Comparison of ENCODE assay signal across 24 cellular contexts in genomic region chr1:104322131-104322530, GRCh38.
DNase-seq lines count a peak whose midpoint lies in the region; ATAC-seq and TF ChIP-seq lines count a peak whose summit lies in the region.
"Had no signal": no experiment of that assay in that cellular context is flagged by ENCODE, and none has a peak within 500 bp of the region (broad histone marks: within the 10 kb centered on the region; RNA-seq: fewer than 3 reads in every experiment).

No MANE protein-coding gene starts in this region.

- WGBS in mammary epithelial cell (ENCODE audit: low coverage, missing lambda C conversion rate) = 42% methylated on average over 2 of the region's 2 CpGs
- 82% methylated on average over 2 of the region's 2 CpGs for WGBS in esophagus muscularis mucosa

- DNase-seq in MCF 10A (ENCODE audit: unreplicated experiment) (peak; percentile 53), mammary epithelial cell (no peak), fibroblast of gingiva (ENCODE audit: low read depth) (peak; percentile 75), esophagus muscularis mucosa (ENCODE audit: extremely low spot score) (no peak)
- no peak for DNase-seq in activated CD4-positive, alpha-beta T cell treated with anti-CD3 and anti-CD28 coated beads for 36 hours
- DNase-seq: 8988T; ACHN; BE2C; C1 segment of cervical spinal cord; CD4-positive, alpha-beta memory T cell; CD4-positive, CD25-positive, alpha-beta regulatory T cell; CD8-positive, alpha-beta memory T cell; COR-L47; DMS 273 treated with DMSO at 0.1 percent for 48 hours; DMS153; DMS53; DMS79; DND-41; EL; GDM1 had no signal

- no peak overlapping the region for H3K27ac Mint-ChIP-seq in MCF 10A (ENCODE audit: low read depth, unreplicated experiment)
- H3K27ac Mint-ChIP-seq in activated CD4-positive, alpha-beta T cell treated with anti-CD3 and anti-CD28 coated beads for 36 hours = no peak overlapping the region
- H3K27ac Mint-ChIP-seq: CD14-positive monocyte; CD4-positive, alpha-beta memory T cell; CD4-positive, CD25-positive, alpha-beta regulatory T cell; CD8-positive, alpha-beta memory T cell had no signal

- H3K4me3 ChIP-seq in mammary epithelial cell (replicated peaks in 1 of 3; ENCODE audit: insufficient read depth in 1 of 3, low read depth in 2 of 3, low read length in 3 of 3) = no peak overlapping the region
- H3K4me3 ChIP-seq in SU-DHL-6 (ENCODE audit: insufficient read depth, low read length, poor library complexity, severe bottlenecking) = no peak overlapping the region
- no peak overlapping the region for H3K4me3 ChIP-seq in esophagus muscularis mucosa
- H3K4me3 ChIP-seq: BLaER1, GM12878 had no signal

- H3K4me1 Mint-ChIP-seq in MCF 10A (ENCODE audit: insufficient read depth, unreplicated experiment) = no peaks in the 10 kb centered on the region
- H3K4me1 Mint-ChIP-seq in activated CD4-positive, alpha-beta T cell treated with anti-CD3 and anti-CD28 coated beads for 36 hours = no peaks in the 10 kb centered on the region
- H3K4me1 Mint-ChIP-seq: CD14-positive monocyte; CD4-positive, alpha-beta memory T cell; CD4-positive, CD25-positive, alpha-beta regulatory T cell; CD8-positive, alpha-beta memory T cell had no signal

- H3K27me3 Mint-ChIP-seq in MCF 10A (ENCODE audit: insufficient read depth, unreplicated experiment) = no peaks in the 10 kb centered on the region
- no peaks in the 10 kb centered on the region for H3K27me3 Mint-ChIP-seq in activated CD4-positive, alpha-beta T cell treated with anti-CD3 and anti-CD28 coated beads for 36 hours
- H3K27me3 Mint-ChIP-seq: CD4-positive, alpha-beta memory T cell; CD4-positive, CD25-positive, alpha-beta regulatory T cell; CD8-positive, alpha-beta memory T cell had no signal

- dilution Hi-C loops in mammary epithelial cell (cut with HindIII; ENCODE audit: low sequenced_read_pairs) = no loop called here

- no peak overlapping the region for H2AFZ ChIP-seq in mammary epithelial cell (ENCODE audit: low read depth, low read length)
- H2AFZ ChIP-seq in SU-DHL-6 (ENCODE audit: low read depth, low read length, severe bottlenecking) = peak overlapping the region; percentile 74

- no peaks in the 10 kb centered on the region for H3K9me3 Mint-ChIP-seq in MCF 10A (ENCODE audit: unreplicated experiment)
- peaks cover 11% of the 10 kb centered on the region for H3K9me3 Mint-ChIP-seq in activated CD4-positive, alpha-beta T cell treated with anti-CD3 and anti-CD28 coated beads for 36 hours (ENCODE audit: low read depth)

- H3F3A ChIP-seq in SU-DHL-6 (ENCODE audit: insufficient read depth) = no peaks in the 10 kb centered on the region

- H3K9me3 ChIP-seq in mammary epithelial cell (replicated peaks; ENCODE audit: insufficient read depth, low read length) (no peaks in the 10 kb centered on the region), SU-DHL-6 (ENCODE audit: insufficient read depth, low read length) (no peaks in the 10 kb centered on the region), esophagus muscularis mucosa (no peaks in the 10 kb centered on the region)
- H3K9me3 ChIP-seq: BE2C, BLaER1 had no signal

- TF ChIP-seq POLR2A in esophagus muscularis mucosa (IDR thresholded peaks at IDR 0.05; ENCODE audit: low read depth) = no peak

- no peaks in the 10 kb centered on the region for H3K36me3 Mint-ChIP-seq in MCF 10A (ENCODE audit: insufficient read depth, unreplicated experiment)
- H3K36me3 Mint-ChIP-seq in activated CD4-positive, alpha-beta T cell treated with anti-CD3 and anti-CD28 coated beads for 36 hours (ENCODE audit: low read depth) = no peaks in the 10 kb centered on the region
- H3K36me3 Mint-ChIP-seq: CD14-positive monocyte; CD4-positive, alpha-beta memory T cell; CD4-positive, CD25-positive, alpha-beta regulatory T cell; CD8-positive, alpha-beta memory T cell had no signal

- BruUV-seq in MCF 10A (replicated peaks; lab: Mats Ljungman, UMichigan) (no TSS peak), mammary epithelial cell (replicated peaks; lab: Mats Ljungman, UMichigan) (no TSS peak)

- no peak for ATAC-seq in activated CD4-positive, alpha-beta T cell treated with anti-CD3 and anti-CD28 coated beads for 36 hours
- ATAC-seq: GM12878 had no signal

- H3K4me2 ChIP-seq in mammary epithelial cell (ENCODE audit: insufficient read depth, low read depth, low read length) (no peak overlapping the region), SU-DHL-6 (ENCODE audit: low read depth, low read length, poor library complexity, severe bottlenecking) (no peak overlapping the region)
- H3K4me2 ChIP-seq: BLaER1 had no signal

- no peaks in the 10 kb centered on the region for H3K79me2 ChIP-seq in mammary epithelial cell (ENCODE audit: insufficient read depth, low read length)
- no peaks in the 10 kb centered on the region for H3K79me2 ChIP-seq in SU-DHL-6 (ENCODE audit: insufficient read depth, low read length)

- H3K36me3 ChIP-seq in mammary epithelial cell (ENCODE audit: insufficient read depth, low read length) (no peaks in the 10 kb centered on the region), SU-DHL-6 (ENCODE audit: low read length) (no peaks in the 10 kb centered on the region), esophagus muscularis mucosa (no peaks in the 10 kb centered on the region)
- H3K36me3 ChIP-seq: BE2C, BLaER1 had no signal

- intact Hi-C loops in MCF 10A (cut with micrococcal nuclease) = no loop called here
- intact Hi-C loops in mammary epithelial cell (cut with micrococcal nuclease) = no loop called here
- intact Hi-C loops in activated CD4-positive, alpha-beta T cell treated with anti-CD3 and anti-CD28 coated beads for 36 hours (cut with DNase I, micrococcal nuclease) = no loop called here
- intact Hi-C loops in esophagus muscularis mucosa (cut with DNase I) = no loop called here

- no peaks in the 10 kb centered on the region for H3K4me1 ChIP-seq in mammary epithelial cell (ENCODE audit: insufficient read depth, low read length)
- H3K4me1 ChIP-seq in esophagus muscularis mucosa = no peaks in the 10 kb centered on the region
- H3K4me1 ChIP-seq: BE2C, BLaER1 had no signal

- H4K20me1 ChIP-seq in mammary epithelial cell (ENCODE audit: insufficient read depth, low read length) (no peaks in the 10 kb centered on the region), SU-DHL-6 (ENCODE audit: low read depth, low read length) (no peaks in the 10 kb centered on the region)
- H4K20me1 ChIP-seq: BLaER1 had no signal

- CTCF ChIA-PET in MCF 10A (lab: Yijun Ruan, JAX) (no interaction called here), mammary epithelial cell (lab: Charles Lee; ENCODE audit: low non-redundant PET) (no interaction called here)
- CTCF ChIA-PET in activated CD4-positive, alpha-beta T cell treated with anti-CD3 and anti-CD28 coated beads for 36 hours (lab: Charles Lee) = interaction anchor here (0.7 kb wide), 1 partner anchor 100 kb away, joined by 4 read pairs; no protein-coding TSS in a partner anchor

- no peak overlapping the region for H3K4me3 Mint-ChIP-seq in MCF 10A (ENCODE audit: unreplicated experiment)
- no peak overlapping the region for H3K4me3 Mint-ChIP-seq in activated CD4-positive, alpha-beta T cell treated with anti-CD3 and anti-CD28 coated beads for 36 hours
- H3K4me3 Mint-ChIP-seq: CD14-positive monocyte; CD4-positive, alpha-beta memory T cell; CD4-positive, CD25-positive, alpha-beta regulatory T cell; CD8-positive, alpha-beta memory T cell had no signal

- in situ Hi-C loops in mammary epithelial cell (cut with MboI; ENCODE audit: low sequenced_read_pairs in 2 of 2) = loop anchor here in 1 of 2 donors (25.0 kb wide), 1 partner anchor 90 kb away; no protein-coding TSS in a partner anchor

- no peak for TF ChIP-seq CTCF in MCF 10A (IDR thresholded peaks at IDR 0.05; ENCODE audit: unreplicated experiment)
- no peak for TF ChIP-seq CTCF in mammary epithelial cell (conservative IDR thresholded peaks at IDR 0.05 in 1 of 2, IDR thresholded peaks at IDR 0.05 in 1 of 2; ENCODE audit: extremely low read depth in 1 of 2, insufficient read depth in 1 of 2, low read depth in 1 of 2, low read length in 2 of 2)
- no peak for TF ChIP-seq CTCF in SU-DHL-6 (IDR thresholded peaks at IDR 0.05; ENCODE audit: insufficient read depth, low read length, poor library complexity, severe bottlenecking)
- TF ChIP-seq CTCF in esophagus muscularis mucosa (IDR thresholded peaks at IDR 0.05) = no peak

- H3K27me3 ChIP-seq in mammary epithelial cell (ENCODE audit: insufficient read depth, low read length) (no peaks in the 10 kb centered on the region), SU-DHL-6 (ENCODE audit: low read length) (no peaks in the 10 kb centered on the region), esophagus muscularis mucosa (no peaks in the 10 kb centered on the region)
- H3K27me3 ChIP-seq: BE2C, BLaER1 had no signal

- no peak for TF ChIP-seq EP300 in esophagus muscularis mucosa (IDR thresholded peaks at IDR 0.05)

- no peak overlapping the region for H3K27ac ChIP-seq in mammary epithelial cell (ENCODE audit: insufficient read depth, low read depth, low read length)
- H3K27ac ChIP-seq in SU-DHL-6 (ENCODE audit: low read depth, low read length) = no peak overlapping the region
- no peak overlapping the region for H3K27ac ChIP-seq in esophagus muscularis mucosa (replicated peaks in 1 of 4)
- H3K27ac ChIP-seq: BLaER1 had no signal

- H3K9me2 ChIP-seq in SU-DHL-6 (replicated peaks; ENCODE audit: insufficient read depth, low read length) = no peaks in the 10 kb centered on the region

- H3K9ac ChIP-seq in mammary epithelial cell (ENCODE audit: insufficient read depth, low read length) = no peak overlapping the region
- H3K9ac ChIP-seq in SU-DHL-6 (ENCODE audit: low read length) = no peak overlapping the region
- H3K9ac ChIP-seq: BLaER1 had no signal

- POLR2A ChIA-PET in MCF 10A (lab: Yijun Ruan, JAX) = no interaction called here
- POLR2A ChIA-PET in activated CD4-positive, alpha-beta T cell treated with anti-CD3 and anti-CD28 coated beads for 36 hours (lab: Charles Lee) = no interaction called here

Comparison
In these comparisons a context has a peak if more than half of its experiments do, and no peak if none do; other contexts are left out.
1. DNase-seq: peak in MCF 10A (single experiment) and fibroblast of gingiva (single experiment); none in mammary epithelial cell (single experiment), activated CD4-positive, alpha-beta T cell treated with anti-CD3 and anti-CD28 coated beads for 36 hours (single experiment) and esophagus muscularis mucosa (single experiment).